21 cellular contexts compared by ENCODE assay signal in the genomic region with DNA sequence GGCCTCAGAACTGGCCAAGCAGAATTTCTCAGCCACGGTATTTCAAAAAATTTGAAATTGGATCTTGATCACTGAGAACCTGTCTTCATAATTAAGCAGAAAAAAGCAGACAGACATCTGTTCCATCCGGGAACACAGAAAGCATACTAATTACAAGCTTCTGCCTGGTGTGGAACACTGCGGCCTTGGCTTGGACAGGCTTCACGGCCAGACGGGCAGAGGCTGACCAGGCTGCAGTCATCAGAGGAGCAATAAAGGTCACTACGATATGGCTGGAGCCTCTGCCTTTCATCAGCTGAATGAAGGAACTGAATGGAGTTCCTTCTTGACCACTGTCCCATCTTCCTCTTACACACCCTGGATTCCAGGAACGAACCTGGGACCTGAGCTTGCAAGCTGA. TPM values are rescaled to one million over a fixed set of nuclear protein-coding genes. Genes with fewer than 3 reads are reported as not detected.
DNase-seq lines count a peak whose midpoint lies in the region; ATAC-seq and TF ChIP-seq lines count a peak whose summit lies in the region.
"Had no signal": no experiment of that assay in that cellular context is flagged by ENCODE, and none has a peak within 500 bp of the region (broad histone marks: within the 10 kb centered on the region; RNA-seq: fewer than 3 reads in every experiment).

No MANE protein-coding gene starts in this region.

- H3K18ac ChIP-seq in mesendoderm (ENCODE audit: low read length), result no peak overlapping the region

- no peak for TF ChIP-seq CTCF in SK-N-SH (IDR thresholded peaks at IDR 0.05)
- TF ChIP-seq CTCF in VCaP (conservative IDR thresholded peaks at IDR 0.05), result no peak

- H2BK5ac ChIP-seq in mesendoderm (ENCODE audit: low read length), result no peak overlapping the region

- ATAC-seq in SK-N-SH treated with all-trans-retinoic acid at 6 μM for 48 hours, result no peak
- ATAC-seq: A549, HCT116, PC-3 had no signal

- WGBS in SK-N-SH (ENCODE audit: low lambda C conversion rate), result 45% methylated on average over 7 of the region's 7 CpGs
- WGBS in mesendoderm (ENCODE audit: extremely low coverage, insufficient coverage, low lambda C conversion rate), result no CpG with 5 or more reads among the region's 7 CpGs

- H3K79me2 ChIP-seq in SK-N-SH (ENCODE audit: insufficient read depth), result no peaks in the 10 kb centered on the region
- no peaks in the 10 kb centered on the region for H3K79me2 ChIP-seq in mesendoderm (ENCODE audit: control insufficient read depth, insufficient read depth, low read length)

- H3K9ac ChIP-seq in SK-N-SH (no peak overlapping the region), mesendoderm (ENCODE audit: low read length) (no peak overlapping the region)
- H3K9ac ChIP-seq: BLaER1 treated with 17β-estradiol and CSF1 and Interleukin-3, amounts not matched to agents 10 nM and 100 nM; KMS-11 had no signal

- TF ChIP-seq EP300 in SK-N-SH (IDR thresholded peaks at IDR 0.05; ENCODE audit: borderline replicate concordance in 1 of 2, low read depth in 1 of 2, low read length in 1 of 2), result no peak

- H4K8ac ChIP-seq in mesendoderm (ENCODE audit: low read depth, low read length), result no peak overlapping the region

- no peaks in the 10 kb centered on the region for H3K9me3 ChIP-seq in SK-N-SH
- H3K9me3 ChIP-seq: A549; BLaER1 treated with 17β-estradiol and CSF1 and Interleukin-3, amounts not matched to agents 10 nM and 100 nM had no signal

- H3K23ac ChIP-seq in mesendoderm (ENCODE audit: low read length), result no peak overlapping the region

- H3K27me3 ChIP-seq in SK-N-SH (ENCODE audit: insufficient read depth), result no peaks in the 10 kb centered on the region
- peaks cover under 1% of the 10 kb centered on the region for H3K27me3 ChIP-seq in mesendoderm (ENCODE audit: insufficient read depth, low read length, poor library complexity)
- H3K27me3 ChIP-seq: BLaER1 treated with 17β-estradiol and CSF1 and Interleukin-3, amounts not matched to agents 10 nM and 100 nM; SJSA1 had no signal

- H3K4me1 ChIP-seq in SK-N-SH (ENCODE audit: control insufficient read depth in 1 of 2, insufficient read depth in 2 of 2, low read depth in 1 of 2, low read length in 1 of 2) (peaks cover 0 to 13% of the 10 kb centered on the region in 2 experiments; a peak in 1 of 4 replicates), mesendoderm (ENCODE audit: control insufficient read depth, low read depth, low read length) (no peaks in the 10 kb centered on the region)
- H3K4me1 ChIP-seq: A549, SJSA1 had no signal

- H3K27ac ChIP-seq in SK-N-SH (ENCODE audit: low read depth in 2 of 2, low read length in 1 of 2) (peak overlapping the region in 1 of 2 experiments; percentile 34; a peak in 1 of 4 replicates), VCaP (peak overlapping the region; percentile 45), mesendoderm (ENCODE audit: low read depth, low read length) (no peak overlapping the region)
- H3K27ac ChIP-seq: A549; BLaER1 treated with 17β-estradiol and CSF1 and Interleukin-3, amounts not matched to agents 10 nM and 100 nM; KMS-11; SJSA1 had no signal

- no peak overlapping the region for H2AK5ac ChIP-seq in mesendoderm (ENCODE audit: low read length)

- H3K36me3 ChIP-seq in SK-N-SH (replicated peaks in 1 of 2; ENCODE audit: control insufficient read depth in 1 of 2, insufficient read depth in 2 of 2, low read length in 1 of 2) (no peaks in the 10 kb centered on the region), mesendoderm (ENCODE audit: control insufficient read depth, insufficient read depth, low read length) (no peaks in the 10 kb centered on the region)
- H3K36me3 ChIP-seq: BLaER1 treated with 17β-estradiol and CSF1 and Interleukin-3, amounts not matched to agents 10 nM and 100 nM; SJSA1 had no signal

- no peaks in the 10 kb centered on the region for H3F3A ChIP-seq in SK-N-SH (replicated peaks; ENCODE audit: insufficient read depth)

- H2BK15ac ChIP-seq in mesendoderm (replicated peaks; ENCODE audit: low read depth), result no peak overlapping the region

- H2AFZ ChIP-seq in SK-N-SH (ENCODE audit: low read depth), result no peak overlapping the region

- peak; percentile 17 for DNase-seq in SK-N-SH
- DNase-seq in NCI-H1694 treated with DMSO at 0.1 percent for 48 hours (lab: John Stamatoyannopoulos, UW), result peak; percentile 19
- DNase-seq in NCI-H187 treated with DMSO at 0.1 percent for 48 hours (lab: John Stamatoyannopoulos, UW), result no peak
- no peak for DNase-seq in NCI-H774 (lab: John Stamatoyannopoulos, UW)
- DNase-seq in mesendoderm, result no peak
- DNase-seq: AML-193; CD4-positive, alpha-beta T cell; DMS79 treated with DMSO at 0.1 percent for 48 hours; GF-D8; MM.1S; NCI-H2081 treated with DMSO at 0.1 percent for 48 hours; NK-92 treated with Interleukin-12 subunit alpha and Interleukin-12 subunit beta, amount 100 ng/mL, for 24 hours; PC-3 had no signal

- no peak overlapping the region for H4K5ac ChIP-seq in mesendoderm (ENCODE audit: low read length)

- H3K79me1 ChIP-seq in mesendoderm (ENCODE audit: low read length), result no peaks in the 10 kb centered on the region

- H2BK120ac ChIP-seq in mesendoderm (ENCODE audit: low read depth, low read length), result no peak overlapping the region

- no peak overlapping the region for H3K4ac ChIP-seq in mesendoderm (ENCODE audit: low read depth, low read length)

- no peak overlapping the region for H3K56ac ChIP-seq in mesendoderm (ENCODE audit: low read length)

- TF ChIP-seq RAD21 in SK-N-SH (IDR thresholded peaks at IDR 0.05; ENCODE audit: low read length), result no peak

- H3K9me2 ChIP-seq in SK-N-SH, result no peaks in the 10 kb centered on the region

- H3K4me3 ChIP-seq in SK-N-SH (ENCODE audit: low read depth in 2 of 2, low read length in 1 of 2) (no peak overlapping the region), mesendoderm (ENCODE audit: low read length) (no peak overlapping the region)
- H3K4me3 ChIP-seq: A549; BLaER1 treated with 17β-estradiol and CSF1 and Interleukin-3, amounts not matched to agents 10 nM and 100 nM; SJSA1 had no signal

- CTCF ChIA-PET in SK-N-SH (lab: Yijun Ruan, JAX), result no interaction called here

- H4K20me1 ChIP-seq in SK-N-SH (ENCODE audit: insufficient read depth), result no peaks in the 10 kb centered on the region
- H4K20me1 ChIP-seq: BLaER1 treated with 17β-estradiol and CSF1 and Interleukin-3, amounts not matched to agents 10 nM and 100 nM had no signal

- POLR2A ChIA-PET in SK-N-SH (lab: Yijun Ruan, JAX), result no interaction called here

- H3K4me2 ChIP-seq in SK-N-SH (no peak overlapping the region), mesendoderm (ENCODE audit: low read length) (no peak overlapping the region)
- H3K4me2 ChIP-seq: A549; BLaER1 treated with 17β-estradiol and CSF1 and Interleukin-3, amounts not matched to agents 10 nM and 100 nM; KMS-11 had no signal

TF ChIP-seq in SK-N-SH, 30 proteins besides CTCF, POLR2A, EP300 and RAD21:
- no peak for TF ChIP-seq NFIC (IDR thresholded peaks at IDR 0.05; ENCODE audit: borderline replicate concordance)
- TF ChIP-seq, protein P1, sequence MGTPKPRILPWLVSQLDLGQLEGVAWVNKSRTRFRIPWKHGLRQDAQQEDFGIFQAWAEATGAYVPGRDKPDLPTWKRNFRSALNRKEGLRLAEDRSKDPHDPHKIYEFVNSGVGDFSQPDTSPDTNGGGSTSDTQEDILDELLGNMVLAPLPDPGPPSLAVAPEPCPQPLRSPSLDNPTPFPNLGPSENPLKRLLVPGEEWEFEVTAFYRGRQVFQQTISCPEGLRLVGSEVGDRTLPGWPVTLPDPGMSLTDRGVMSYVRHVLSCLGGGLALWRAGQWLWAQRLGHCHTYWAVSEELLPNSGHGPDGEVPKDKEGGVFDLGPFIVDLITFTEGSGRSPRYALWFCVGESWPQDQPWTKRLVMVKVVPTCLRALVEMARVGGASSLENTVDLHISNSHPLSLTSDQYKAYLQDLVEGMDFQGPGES (IDR thresholded peaks at IDR 0.05; ENCODE audit: low read depth, low read length), result no peak
- no peak for TF ChIP-seq EZH2phosphoT487 (IDR thresholded peaks at IDR 0.05; ENCODE audit: borderline replicate concordance, low read depth)

TF ChIP-seq in SK-N-SH treated with all-trans-retinoic acid at 6 μM for 48 hours, 23 proteins besides CTCF, POLR2A, EP300 and RAD21 (continues in another document):
- TF ChIP-seq ZNF8 (CRISPR knock-in tag; IDR thresholded peaks at IDR 0.05) (no peak), ZNF70 (CRISPR knock-in tag; IDR thresholded peaks at IDR 0.05) (no peak), ZC3H10 (CRISPR knock-in tag; IDR thresholded peaks at IDR 0.05) (no peak), ARNTL (CRISPR knock-in tag; IDR thresholded peaks at IDR 0.05; ENCODE audit: borderline replicate concordance, low read depth) (no peak), ZFP30 (CRISPR knock-in tag; IDR thresholded peaks at IDR 0.05) (no peak), POU6F1 (CRISPR knock-in tag; IDR thresholded peaks at IDR 0.05; ENCODE audit: borderline replicate concordance, low read depth) (no peak)

RNA-seq across cellular contexts. Expression of gene NRSN1, which starts 3.9 kb away (rescaled TPM):
- polyA plus RNA-seq in SK-N-SH (2012; rRNA removed), result 0.02 and 0.41 TPM in 2 replicates
- polyA plus RNA-seq in SK-N-SH (2012; cell fraction: cytosol; rRNA removed), result 0.46 and 0.84 TPM in 2 replicates
- 0.08 and 0.33 TPM in 2 replicates for polyA plus RNA-seq in SK-N-SH (2012; cell fraction: nucleus; rRNA removed)
- polyA plus RNA-seq in mesendoderm (2013, experiment 1 of 2), result 0.42 TPM
- polyA plus RNA-seq in mesendoderm (2013, experiment 2 of 2), result 0.43 TPM
- polyA plus RNA-seq: A549, IgD-negative memory B cell had no signal

Comparison
In these comparisons a context has a peak if more than half of its experiments do, and no peak if none do; other contexts are left out.
1. DNase-seq: peak in SK-N-SH (single experiment) and NCI-H1694 treated with DMSO at 0.1 percent for 48 hours (single experiment); none in NCI-H187 treated with DMSO at 0.1 percent for 48 hours (single experiment), NCI-H774 (single experiment) and mesendoderm (single experiment).